ENCODE assay signal across 1 cellular context in the genomic region with DNA sequence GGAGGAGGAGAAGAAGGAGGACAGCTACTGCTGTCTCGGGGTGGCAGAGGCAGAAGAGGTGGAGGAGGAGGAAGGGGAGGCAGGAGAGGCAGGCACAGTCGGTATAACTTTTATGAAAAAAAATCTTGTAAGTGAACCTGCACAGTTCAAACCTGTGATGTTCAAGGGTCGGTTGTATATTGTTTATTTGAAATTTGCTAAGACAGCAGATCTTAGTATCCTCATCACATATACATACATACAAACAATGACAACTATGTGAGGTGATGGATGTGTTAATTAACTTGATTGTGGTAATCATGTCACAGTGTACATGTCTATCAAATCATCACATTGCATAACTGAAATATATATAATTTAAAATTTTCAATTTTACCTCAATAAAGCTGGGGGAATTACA.
A peak's percentile ranks its signal among the peaks of the same experiment; 100 is the strongest.
TF ChIP-seq lines count a peak whose summit lies in the region.

No MANE protein-coding gene starts in this region.

TF ChIP-seq in K562, 482 proteins besides CTCF, POLR2A, EP300 and RAD21:
- TF ChIP-seq C11orf30 (IDR thresholded peaks at IDR 0.05; ENCODE audit: low read depth): peak; percentile 45
- no peak for TF ChIP-seq MAFG (tag; conservative IDR thresholded peaks at IDR 0.05)
- peak; percentile 56; the same call in 1 of the 2 replicates for TF ChIP-seq ZNF316 (IDR thresholded peaks at IDR 0.05)
